In genomic region chr16:48498761-48499600, GRCh38 we compare ENCODE assay signal across 9 cellular contexts.
A peak's percentile ranks its signal among the peaks of the same experiment; 100 is the strongest.
DNase-seq lines count a peak whose midpoint lies in the region; ATAC-seq and TF ChIP-seq lines count a peak whose summit lies in the region.
"Had no signal": no experiment of that assay in that cellular context is flagged by ENCODE, and none has a peak within 500 bp of the region (broad histone marks: within the 10 kb centered on the region; RNA-seq: fewer than 3 reads in every experiment).

No MANE protein-coding gene starts in this region.

- H3K27ac Mint-ChIP-seq in osteocyte (ENCODE audit: unreplicated experiment) = peak overlapping the region; percentile 84

- H3K4me1 Mint-ChIP-seq in osteocyte (ENCODE audit: unreplicated experiment) = peaks cover 59% of the 10 kb centered on the region

- H3K36me3 Mint-ChIP-seq in osteocyte (ENCODE audit: unreplicated experiment) = no peaks in the 10 kb centered on the region

- H3K27me3 Mint-ChIP-seq in osteocyte (ENCODE audit: unreplicated experiment) = no peaks in the 10 kb centered on the region

- DNase-seq in AG20443 (ENCODE audit: low spot score) (peak; percentile 29), NCI-H510A treated with DMSO at 0.1 percent for 48 hours (lab: John Stamatoyannopoulos, UW) (peak; percentile 66), osteocyte (ENCODE audit: extremely low spot score, unreplicated experiment) (no peak), pons (ENCODE audit: low spot score) (no peak)
- no peak for DNase-seq in stimulated activated CD4-positive, alpha-beta T cell treated with anti-CD3 and anti-CD28 coated beads, Interleukin-2, amount 100 ng/mL, for 48 hours
- DNase-seq: activated CD8-positive, alpha-beta memory T cell treated with anti-CD3 and anti-CD28 coated beads for 24 hours had no signal

- H3K4me3 Mint-ChIP-seq in osteocyte (ENCODE audit: unreplicated experiment) = no peak overlapping the region

- peaks cover 8% of the 10 kb centered on the region for H3K9me3 Mint-ChIP-seq in osteocyte (ENCODE audit: unreplicated experiment)

- ATAC-seq in esophagus mucosa (peak; percentile 54), GM19463 (IDR thresholded peaks at IDR 0.05; ENCODE audit: unreplicated experiment) (no peak), HG02763 (IDR thresholded peaks at IDR 0.05; ENCODE audit: unreplicated experiment) (no peak)

- no peak for TF ChIP-seq CTCF in osteocyte (IDR thresholded peaks at IDR 0.05)

Comparison
In these comparisons a context has a peak if more than half of its experiments do, and no peak if none do; other contexts are left out.
1. DNase-seq: peak in AG20443 (single experiment) and NCI-H510A treated with DMSO at 0.1 percent for 48 hours (single experiment); none in osteocyte (single experiment), pons (single experiment) and stimulated activated CD4-positive, alpha-beta T cell treated with anti-CD3 and anti-CD28 coated beads, Interleukin-2, amount 100 ng/mL, for 48 hours (0 of 2).